ENCODE assay signal across 15 cellular contexts in the genomic region with DNA sequence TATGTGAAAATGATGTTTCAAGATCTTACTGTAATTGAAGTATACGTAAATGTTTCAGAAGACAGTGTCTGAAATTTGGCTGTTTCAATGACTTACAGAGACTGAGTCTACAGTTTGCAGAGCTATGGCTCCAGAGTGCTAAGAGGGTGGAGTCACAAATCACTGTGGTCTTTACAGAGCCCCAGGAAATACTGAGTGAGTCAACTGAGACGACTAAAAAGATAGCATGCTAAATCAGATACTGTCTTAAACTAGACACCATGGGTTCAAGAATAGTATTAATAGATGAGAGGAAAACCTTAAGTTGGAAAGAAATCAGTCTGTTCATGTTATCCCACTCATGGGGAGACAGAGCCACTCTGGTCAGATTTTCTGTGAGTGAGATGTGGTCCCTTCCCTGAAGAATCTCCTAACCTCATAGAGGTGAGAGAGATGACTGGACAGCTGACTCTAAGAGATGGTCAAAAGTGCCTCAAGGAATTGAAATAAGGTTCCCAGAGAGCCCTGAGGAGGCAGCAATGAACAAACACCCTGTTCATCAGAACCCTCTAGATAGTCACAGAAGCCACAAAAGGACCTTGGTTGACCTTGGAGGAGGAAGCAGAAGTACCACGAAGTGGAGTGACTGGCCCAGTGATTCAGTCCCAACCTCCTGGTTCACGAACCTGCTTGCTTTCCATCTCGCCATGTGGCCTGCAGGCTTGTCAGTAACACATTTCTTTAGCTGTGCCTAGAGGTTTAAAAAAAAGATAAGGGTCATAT. TPM values are rescaled to one million over a fixed set of nuclear protein-coding genes. Genes with fewer than 3 reads are reported as not detected.
DNase-seq lines count a peak whose midpoint lies in the region; ATAC-seq, FAIRE-seq and TF ChIP-seq lines count a peak whose summit lies in the region.
"Had no signal": no experiment of that assay in that cellular context is flagged by ENCODE, and none has a peak within 500 bp of the region (broad histone marks: within the 10 kb centered on the region; RNA-seq: fewer than 3 reads in every experiment).

No MANE protein-coding gene starts in this region.

- H3K27ac Mint-ChIP-seq in activated CD4-positive, alpha-beta memory T cell treated with anti-CD3 and anti-CD28 coated beads, Interleukin-2, amount 10 ng/mL, durations not matched to agents 7 days and 5 days, result peak overlapping the region; percentile 34
- H3K27ac Mint-ChIP-seq: activated naive CD8-positive, alpha-beta T cell treated with anti-CD3 and anti-CD28 coated beads, Interleukin-2, amount 10 ng/mL, durations not matched to agents 7 days and 5 days had no signal

- no peak for FAIRE-seq in H54 (lab: Jason Lieb, UNC)

- peaks cover 17% of the 10 kb centered on the region for H3K4me1 Mint-ChIP-seq in activated CD4-positive, alpha-beta memory T cell treated with anti-CD3 and anti-CD28 coated beads, Interleukin-2, amount 10 ng/mL, durations not matched to agents 7 days and 5 days

- intact Hi-C loops in aorta (cut with DNase I), result no loop called here

- H3K9me3 ChIP-seq in suprapubic skin, result no peaks in the 10 kb centered on the region
- no peaks in the 10 kb centered on the region for H3K9me3 ChIP-seq in BE2C
- H3K9me3 ChIP-seq in aorta (ENCODE audit: control insufficient read depth, low read length), result peaks cover 1% of the 10 kb centered on the region

- DNase-seq in AG08396 (ENCODE audit: low spot score) (peak; percentile 66), H54 (ENCODE audit: insufficient read length, low spot score) (peak; percentile 44), fibroblast of villous mesenchyme (ENCODE audit: low read depth) (peak; percentile 24), suprapubic skin (ENCODE audit: low spot score in 2 of 2) (no peak), BE2C (no peak), aorta (no peak)
- peak; percentile 22 for DNase-seq in activated CD4-positive, alpha-beta memory T cell treated with anti-CD3 and anti-CD28 coated beads, Interleukin-2, amount 10 ng/mL, durations not matched to agents 7 days and 5 days
- DNase-seq in activated CD4-positive, alpha-beta T cell treated with anti-CD3 and anti-CD28 coated beads for 1 hour, result no peak
- DNase-seq: activated CD4-positive, alpha-beta T cell treated with anti-CD3 and anti-CD28 coated beads, Interleukin-2, amount 50 U/mL, for 1 hour; activated naive CD8-positive, alpha-beta T cell treated with anti-CD3 and anti-CD28 coated beads, Interleukin-2, amount 10 ng/mL, durations not matched to agents 7 days and 5 days; effector CD4-positive, alpha-beta T cell; NCI-H1417; posterior cingulate gyrus had no signal

- H3K4me1 ChIP-seq in suprapubic skin (peaks cover 3% of the 10 kb centered on the region), BE2C (no peaks in the 10 kb centered on the region), aorta (ENCODE audit: control insufficient read depth in 1 of 2, insufficient read depth in 2 of 2, low read length in 2 of 2) (no peaks in the 10 kb centered on the region)

- ATAC-seq in aorta (ENCODE audit: low FRiP score), result no peak

- TF ChIP-seq CTCF in fibroblast of villous mesenchyme (IDR thresholded peaks at IDR 0.05; ENCODE audit: insufficient read depth, low read depth, low read length) (no peak), suprapubic skin (IDR thresholded peaks at IDR 0.05) (no peak), BE2C (IDR thresholded peaks at IDR 0.05; ENCODE audit: low read depth, low read length) (no peak)

- POLR2A ChIA-PET in activated CD4-positive, alpha-beta memory T cell treated with anti-CD3 and anti-CD28 coated beads, Interleukin-2, amount 10 ng/mL, durations not matched to agents 7 days and 5 days (lab: Charles Lee), result no interaction called here

- CTCF ChIA-PET in activated CD4-positive, alpha-beta memory T cell treated with anti-CD3 and anti-CD28 coated beads, Interleukin-2, amount 10 ng/mL, durations not matched to agents 7 days and 5 days (lab: Charles Lee), result no interaction called here

- H3K27me3 ChIP-seq in suprapubic skin, result no peaks in the 10 kb centered on the region
- H3K27me3 ChIP-seq in BE2C, result no peaks in the 10 kb centered on the region
- H3K27me3 ChIP-seq in aorta (ENCODE audit: control insufficient read depth in 1 of 2, insufficient read depth in 2 of 2, low read length in 1 of 2), result no peaks in the 10 kb centered on the region

- H3K4me3 Mint-ChIP-seq in activated CD4-positive, alpha-beta memory T cell treated with anti-CD3 and anti-CD28 coated beads, Interleukin-2, amount 10 ng/mL, durations not matched to agents 7 days and 5 days, result no peak overlapping the region
- H3K4me3 Mint-ChIP-seq: activated naive CD8-positive, alpha-beta T cell treated with anti-CD3 and anti-CD28 coated beads, Interleukin-2, amount 10 ng/mL, durations not matched to agents 7 days and 5 days had no signal

- TF ChIP-seq EP300 in suprapubic skin (IDR thresholded peaks at IDR 0.05), result no peak

- no peak overlapping the region for H3K27ac ChIP-seq in suprapubic skin
- H3K27ac ChIP-seq in aorta (ENCODE audit: low read depth in 1 of 2, low read length in 2 of 2), result no peak overlapping the region
- H3K27ac ChIP-seq: C4-2B had no signal

- H3K27me3 Mint-ChIP-seq in activated CD4-positive, alpha-beta memory T cell treated with anti-CD3 and anti-CD28 coated beads, Interleukin-2, amount 10 ng/mL, durations not matched to agents 7 days and 5 days, result peaks cover 7% of the 10 kb centered on the region

- H3K9me3 Mint-ChIP-seq in activated CD4-positive, alpha-beta memory T cell treated with anti-CD3 and anti-CD28 coated beads, Interleukin-2, amount 10 ng/mL, durations not matched to agents 7 days and 5 days, result no peaks in the 10 kb centered on the region
- H3K9me3 Mint-ChIP-seq: activated naive CD8-positive, alpha-beta T cell treated with anti-CD3 and anti-CD28 coated beads, Interleukin-2, amount 10 ng/mL, durations not matched to agents 7 days and 5 days had no signal

- TF ChIP-seq POLR2A in H54 (IDR thresholded peaks at IDR 0.05; ENCODE audit: low read depth, low read length), result no peak
- no peak for TF ChIP-seq POLR2A in suprapubic skin (IDR thresholded peaks at IDR 0.05)

- H3K36me3 ChIP-seq in suprapubic skin, result no peaks in the 10 kb centered on the region
- no peaks in the 10 kb centered on the region for H3K36me3 ChIP-seq in BE2C
- H3K36me3 ChIP-seq in aorta (ENCODE audit: control insufficient read depth in 1 of 2, insufficient read depth in 2 of 2, low read length in 1 of 2), result no peaks in the 10 kb centered on the region

- WGBS in suprapubic skin, result 56% methylated on average over 5 of the region's 5 CpGs
- 72 to 78% methylated on average over 5 of the region's 5 CpGs for WGBS in aorta, 2 donors

- no peaks in the 10 kb centered on the region for H3K36me3 Mint-ChIP-seq in activated CD4-positive, alpha-beta memory T cell treated with anti-CD3 and anti-CD28 coated beads, Interleukin-2, amount 10 ng/mL, durations not matched to agents 7 days and 5 days (ENCODE audit: low read depth)
- H3K36me3 Mint-ChIP-seq: activated naive CD8-positive, alpha-beta T cell treated with anti-CD3 and anti-CD28 coated beads, Interleukin-2, amount 10 ng/mL, durations not matched to agents 7 days and 5 days had no signal

- H3K4me3 ChIP-seq in fibroblast of villous mesenchyme (ENCODE audit: low read depth, low read length), result no peak overlapping the region
- H3K4me3 ChIP-seq in suprapubic skin, result no peak overlapping the region
- H3K4me3 ChIP-seq in BE2C (ENCODE audit: low read depth, low read length), result no peak overlapping the region
- H3K4me3 ChIP-seq in aorta (ENCODE audit: low read length in 2 of 2), result no peak overlapping the region

RNA-seq across cellular contexts. Expression of gene C11orf91, which starts 30.2 kb away (rescaled TPM):
- not detected for total RNA-seq in activated CD4-positive, alpha-beta memory T cell treated with anti-CD3 and anti-CD28 coated beads, Interleukin-2, amount 10 ng/mL, durations not matched to agents 7 days and 5 days
- total RNA-seq in fibroblast of villous mesenchyme (not detected in 2 replicates), suprapubic skin (not detected), aorta (under 1 TPM in 1 of 2 donors, not detected in 1; 0.97 TPM)
- polyA plus RNA-seq in BE2C (2012; ENCODE audit: insufficient read depth, insufficient read length, low read depth), result not detected
- polyA plus RNA-seq in aorta, result not detected
- total RNA-seq: lung microvascular endothelial cell had no signal

Comparison
In these comparisons a context has a peak if more than half of its experiments do, and no peak if none do; other contexts are left out.
1. DNase-seq: peak in AG08396 (single experiment), H54 (single experiment), activated CD4-positive, alpha-beta memory T cell treated with anti-CD3 and anti-CD28 coated beads, Interleukin-2, amount 10 ng/mL, durations not matched to agents 7 days and 5 days (single experiment) and fibroblast of villous mesenchyme (single experiment); none in suprapubic skin (0 of 2), BE2C (single experiment), activated CD4-positive, alpha-beta T cell treated with anti-CD3 and anti-CD28 coated beads for 1 hour (single experiment) and aorta (0 of 2).